ENCODE assay signal across 12 cellular contexts in the genomic region with DNA sequence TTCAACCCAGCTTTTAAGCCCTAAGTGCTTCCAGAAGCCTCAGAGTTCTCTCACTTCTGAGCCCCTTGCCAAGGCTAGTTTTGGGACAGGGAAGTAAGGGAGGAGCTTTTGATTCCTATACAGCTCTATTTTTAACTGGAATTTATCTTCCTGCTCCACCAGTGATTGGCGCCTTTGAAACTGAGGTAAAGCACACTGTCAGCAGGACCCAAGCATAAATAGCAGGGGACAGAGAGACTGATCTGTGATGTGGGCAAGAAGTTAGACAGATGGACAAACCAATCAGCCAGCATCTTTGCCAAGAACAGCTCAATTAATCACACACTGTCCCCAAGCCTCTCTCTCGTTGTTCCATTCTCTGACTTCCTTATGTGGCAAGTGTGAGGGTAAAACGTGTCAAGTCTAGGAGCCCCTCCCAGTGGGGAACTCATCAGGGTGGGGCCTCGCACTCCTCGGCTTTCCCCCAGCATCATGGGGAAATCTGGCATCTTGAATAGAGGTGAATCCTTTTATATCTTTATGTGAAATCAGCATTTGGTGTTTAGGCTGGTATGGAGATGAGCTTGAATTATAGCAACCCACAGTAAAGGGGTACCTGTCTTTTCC. TPM values are rescaled to one million over a fixed set of nuclear protein-coding genes. Genes with fewer than 3 reads are reported as not detected.
DNase-seq lines count a peak whose midpoint lies in the region; ATAC-seq and TF ChIP-seq lines count a peak whose summit lies in the region.
"Had no signal": no experiment of that assay in that cellular context is flagged by ENCODE, and none has a peak within 500 bp of the region (broad histone marks: within the 10 kb centered on the region; RNA-seq: fewer than 3 reads in every experiment).

No MANE protein-coding gene starts in this region.

- no peaks in the 10 kb centered on the region for H4K20me1 ChIP-seq in Karpas-422 (ENCODE audit: insufficient read depth, low read depth, low read length)

- intact Hi-C loops in CD14-positive monocyte (cut with micrococcal nuclease) = loop anchor here (10.0 kb wide), 2 partner anchors 127 to 277 kb away; a partner anchor contains a TSS

- H3K36me3 ChIP-seq in Karpas-422 (ENCODE audit: insufficient read depth, low read length) = no peaks in the 10 kb centered on the region
- H3K36me3 ChIP-seq in cardiac muscle cell = peaks cover 6% of the 10 kb centered on the region
- H3K36me3 ChIP-seq in neutrophil = peaks cover 92% of the 10 kb centered on the region
- H3K36me3 ChIP-seq: transverse colon had no signal

- no peak overlapping the region for H2AFZ ChIP-seq in Karpas-422 (ENCODE audit: low read length)

- peaks cover 4% of the 10 kb centered on the region; the same call in 1 of the 2 replicates for H3K79me2 ChIP-seq in Karpas-422 (ENCODE audit: low read length)

- no peak for DNase-seq in CD14-positive monocyte (ENCODE audit: low spot score)
- DNase-seq in Karpas-422 = no peak
- DNase-seq in cardiac muscle cell (ENCODE audit: low read depth in 1 of 2, low spot score in 1 of 2) = peak in 1 of 2 donors; percentile 69
- no peak for DNase-seq in ureter (ENCODE audit: low spot score)
- DNase-seq in NCI-H2227 (lab: John Stamatoyannopoulos, UW; ENCODE audit: unreplicated experiment) = no peak
- DNase-seq in HPDE6-E6E7 (ENCODE audit: extremely low spot score) = no peak
- DNase-seq: activated CD4-positive, CD25-positive, alpha-beta regulatory T cell; activated CD8-positive, alpha-beta memory T cell treated with anti-CD3 and anti-CD28 coated beads, Interleukin-2, amount 50 U/mL, for 4 hours; mucosa of descending colon; transverse colon had no signal

- H3K4me3 Mint-ChIP-seq in CD14-positive monocyte = no peak overlapping the region

- no peaks in the 10 kb centered on the region for H3K27me3 Mint-ChIP-seq in CD14-positive monocyte (ENCODE audit: low read depth in 3 of 3)

- no peaks in the 10 kb centered on the region for H3K27me3 ChIP-seq in Karpas-422 (ENCODE audit: low read length)
- H3K27me3 ChIP-seq in cardiac muscle cell = no peaks in the 10 kb centered on the region
- no peaks in the 10 kb centered on the region for H3K27me3 ChIP-seq in neutrophil
- H3K27me3 ChIP-seq: transverse colon had no signal

- no peaks in the 10 kb centered on the region for H3K9me2 ChIP-seq in Karpas-422 (replicated peaks; ENCODE audit: insufficient read depth, low read length)

- no peaks in the 10 kb centered on the region for H3K9me3 Mint-ChIP-seq in CD14-positive monocyte

- peaks cover 0 to 45% of the 10 kb centered on the region in 2 donors for H3K36me3 Mint-ChIP-seq in CD14-positive monocyte

- H3K9me3 ChIP-seq in Karpas-422 (ENCODE audit: low read length) (no peaks in the 10 kb centered on the region), cardiac muscle cell (ENCODE audit: low read depth) (no peaks in the 10 kb centered on the region), neutrophil (no peaks in the 10 kb centered on the region)
- H3K9me3 ChIP-seq: mucosa of descending colon, transverse colon had no signal

- TF ChIP-seq CTCF in CD14-positive monocyte (IDR thresholded peaks at IDR 0.05) (no peak), cardiac muscle cell (IDR thresholded peaks at IDR 0.05; ENCODE audit: low read depth, low read length) (no peak), neutrophil (IDR thresholded peaks at IDR 0.05) (no peak)

- H3K4me1 Mint-ChIP-seq in CD14-positive monocyte = peaks cover 14% of the 10 kb centered on the region

- H3K4me1 ChIP-seq in Karpas-422 (ENCODE audit: low read length) (peaks cover 98% of the 10 kb centered on the region), cardiac muscle cell (ENCODE audit: low read depth) (peaks cover 94% of the 10 kb centered on the region), neutrophil (ENCODE audit: control insufficient read depth in 1 of 2, insufficient read depth in 1 of 2, low read depth in 1 of 2, low read length in 1 of 2) (peaks cover 6 to 7% of the 10 kb centered on the region in 2 experiments)

- peak overlapping the region; percentile 60 for H3K4me2 ChIP-seq in Karpas-422 (ENCODE audit: low read depth, low read length, poor library complexity, severe bottlenecking)

- ATAC-seq in HG02763 (IDR thresholded peaks at IDR 0.05; ENCODE audit: unreplicated experiment) = no peak
- ATAC-seq: mucosa of descending colon had no signal

- peak overlapping the region in 4 of 7 donors; percentile 38 to 74 (median 68) for H3K27ac Mint-ChIP-seq in CD14-positive monocyte

- H3K27ac ChIP-seq in Karpas-422 (ENCODE audit: low read length) = peak overlapping the region; percentile 98
- H3K27ac ChIP-seq in cardiac muscle cell = peak overlapping the region; percentile 100
- peak overlapping the region; percentile 62 for H3K27ac ChIP-seq in neutrophil

- H3K4me3 ChIP-seq in Karpas-422 (ENCODE audit: low read length) (no peak overlapping the region), cardiac muscle cell (no peak overlapping the region), neutrophil (ENCODE audit: low read depth in 1 of 2, low read length in 1 of 2) (no peak overlapping the region)
- H3K4me3 ChIP-seq: mucosa of descending colon, transverse colon had no signal

- peak overlapping the region; percentile 56 for H3K9ac ChIP-seq in Karpas-422 (ENCODE audit: low read length)

RNA-seq across cellular contexts. Expression of a gene that starts 40.2 kb away (rescaled TPM):
- polyA plus RNA-seq in CD14-positive monocyte = 10 to 100 TPM; 61.8 to 63.6 TPM
- total RNA-seq in Karpas-422 (2014; rRNA removed; shearing (Covaris generic); ENCODE audit: low replicate concordance) = 13.5 and 24.9 TPM in 2 replicates
- total RNA-seq in cardiac muscle cell = 65.0 and 107 TPM in 2 replicates
- 114 and 136 TPM in 2 replicates for polyA plus RNA-seq in cardiac muscle cell
- total RNA-seq in ureter = 99.4 TPM

RNA-seq across cellular contexts. Expression of a gene that starts 51.6 kb away (rescaled TPM):
- polyA plus RNA-seq in CD14-positive monocyte (100 to 1,000 TPM; 216 to 218 TPM), cardiac muscle cell (77.3 and 100 TPM in 2 replicates)
- 85.4 and 116 TPM in 2 replicates for total RNA-seq in Karpas-422 (2014; rRNA removed; shearing (Covaris generic); ENCODE audit: low replicate concordance)
- total RNA-seq in cardiac muscle cell (317 and 386 TPM in 2 replicates), ureter (8.7 TPM)
